Comparison of ENCODE assay signal across 13 cellular contexts in genomic region chr17:17446666-17447155, GRCh38. TPM values are rescaled to one million over a fixed set of nuclear protein-coding genes. Genes with fewer than 3 reads are reported as not detected.
DNase-seq lines count a peak whose midpoint lies in the region; ATAC-seq and TF ChIP-seq lines count a peak whose summit lies in the region.
"Had no signal": no experiment of that assay in that cellular context is flagged by ENCODE, and none has a peak within 500 bp of the region (broad histone marks: within the 10 kb centered on the region; RNA-seq: fewer than 3 reads in every experiment).

No MANE protein-coding gene starts in this region.

- CTCF ChIA-PET in activated CD4-positive, alpha-beta T cell treated with anti-CD3 and anti-CD28 coated beads, Interleukin-2, amount 10 ng/mL, durations not matched to agents 7 days and 5 days (lab: Charles Lee), result interaction anchor here (0.9 kb wide), 1 partner anchor 93 kb away, joined by 4 read pairs; no protein-coding TSS in a partner anchor

- no peak overlapping the region for H3K4me2 ChIP-seq in Karpas-422 (ENCODE audit: low read depth, low read length, poor library complexity, severe bottlenecking)

- H4K20me1 ChIP-seq in Karpas-422 (ENCODE audit: insufficient read depth, low read depth, low read length), result no peaks in the 10 kb centered on the region

- no peaks in the 10 kb centered on the region for H3K9me3 Mint-ChIP-seq in activated CD4-positive, alpha-beta T cell treated with anti-CD3 and anti-CD28 coated beads, Interleukin-2, amount 10 ng/mL, durations not matched to agents 7 days and 5 days
- H3K9me3 Mint-ChIP-seq: activated naive CD4-positive, alpha-beta T cell treated with anti-CD3 and anti-CD28 coated beads, Interleukin-2, amount 10 ng/mL, durations not matched to agents 7 days and 5 days; CD14-positive monocyte; natural killer cell treated with Interleukin-12 subunit alpha and Interleukin-12 subunit beta and Interleukin-15 and Interleukin-18, amount 100 ng/mL, for 72 hours had no signal

- ATAC-seq in GM18502 (IDR thresholded peaks at IDR 0.05; ENCODE audit: poor library complexity, unreplicated experiment), result no peak

- no peak overlapping the region for H3K4me3 Mint-ChIP-seq in activated CD4-positive, alpha-beta T cell treated with anti-CD3 and anti-CD28 coated beads, Interleukin-2, amount 10 ng/mL, durations not matched to agents 7 days and 5 days
- H3K4me3 Mint-ChIP-seq: activated naive CD4-positive, alpha-beta T cell treated with anti-CD3 and anti-CD28 coated beads, Interleukin-2, amount 10 ng/mL, durations not matched to agents 7 days and 5 days; CD14-positive monocyte; natural killer cell treated with Interleukin-12 subunit alpha and Interleukin-12 subunit beta and Interleukin-15 and Interleukin-18, amount 100 ng/mL, for 72 hours had no signal

- no peaks in the 10 kb centered on the region for H3K27me3 Mint-ChIP-seq in activated CD4-positive, alpha-beta T cell treated with anti-CD3 and anti-CD28 coated beads, Interleukin-2, amount 10 ng/mL, durations not matched to agents 7 days and 5 days

- no peaks in the 10 kb centered on the region for H3K36me3 ChIP-seq in Karpas-422 (ENCODE audit: insufficient read depth, low read length)
- no peaks in the 10 kb centered on the region for H3K36me3 ChIP-seq in liver (ENCODE audit: control insufficient read depth in 4 of 4, insufficient read depth in 3 of 4, low read depth in 1 of 4, low read length in 3 of 4)

- H3K79me2 ChIP-seq in Karpas-422 (ENCODE audit: low read length), result no peaks in the 10 kb centered on the region

- H3K36me3 Mint-ChIP-seq in activated CD4-positive, alpha-beta T cell treated with anti-CD3 and anti-CD28 coated beads, Interleukin-2, amount 10 ng/mL, durations not matched to agents 7 days and 5 days (ENCODE audit: low read depth), result no peaks in the 10 kb centered on the region
- H3K36me3 Mint-ChIP-seq: activated naive CD4-positive, alpha-beta T cell treated with anti-CD3 and anti-CD28 coated beads, Interleukin-2, amount 10 ng/mL, durations not matched to agents 7 days and 5 days; CD14-positive monocyte; natural killer cell treated with Interleukin-12 subunit alpha and Interleukin-12 subunit beta and Interleukin-15 and Interleukin-18, amount 100 ng/mL, for 72 hours had no signal

- H3K27me3 ChIP-seq in Karpas-422 (ENCODE audit: low read length) (no peaks in the 10 kb centered on the region), liver (ENCODE audit: control insufficient read depth in 4 of 4, insufficient read depth in 4 of 4, low read length in 3 of 4) (no peaks in the 10 kb centered on the region)

- H3K4me1 Mint-ChIP-seq in activated CD4-positive, alpha-beta T cell treated with anti-CD3 and anti-CD28 coated beads, Interleukin-2, amount 10 ng/mL, durations not matched to agents 7 days and 5 days, result no peaks in the 10 kb centered on the region
- H3K4me1 Mint-ChIP-seq: activated naive CD4-positive, alpha-beta T cell treated with anti-CD3 and anti-CD28 coated beads, Interleukin-2, amount 10 ng/mL, durations not matched to agents 7 days and 5 days; CD14-positive monocyte had no signal

- H3K9ac ChIP-seq in Karpas-422 (ENCODE audit: low read length), result no peak overlapping the region
- peak overlapping the region in 1 of 2 donors; percentile 77 for H3K9ac ChIP-seq in liver (ENCODE audit: low read depth in 1 of 2, low read length in 2 of 2)

- H3K9me2 ChIP-seq in Karpas-422 (replicated peaks; ENCODE audit: insufficient read depth, low read length), result no peaks in the 10 kb centered on the region

- H3K27ac ChIP-seq in C4-2B, result peak overlapping the region; percentile 89
- no peak overlapping the region for H3K27ac ChIP-seq in Karpas-422 (ENCODE audit: low read length)
- peak overlapping the region; percentile 84 to 95 for H3K27ac ChIP-seq in liver (ENCODE audit: low read depth in 1 of 2, low read length in 2 of 2)
- peak overlapping the region in 11 of 21 experiments; percentile 2 to 83 (median 56) for H3K27ac ChIP-seq in skin epidermis

- POLR2A ChIA-PET in activated CD4-positive, alpha-beta T cell treated with anti-CD3 and anti-CD28 coated beads, Interleukin-2, amount 10 ng/mL, durations not matched to agents 7 days and 5 days (lab: Charles Lee), result no interaction called here

- H3K4me1 ChIP-seq in Karpas-422 (ENCODE audit: low read length), result no peaks in the 10 kb centered on the region
- H3K4me1 ChIP-seq in liver (ENCODE audit: control insufficient read depth in 4 of 4, insufficient read depth in 4 of 4, low read length in 3 of 4), result peaks cover 10 to 34% (median 19%) of the 10 kb centered on the region in 4 donors

- TF ChIP-seq CTCF in C4-2B (conservative IDR thresholded peaks at IDR 0.05), result no peak
- no peak for TF ChIP-seq CTCF in liver (IDR thresholded peaks at IDR 0.05; ENCODE audit: low read depth, low read length, missing input control)

- TF ChIP-seq RAD21 in liver (IDR thresholded peaks at IDR 0.05), result no peak

- DNase-seq in Karpas-422 (peak; percentile 35), NCI-H526 treated with DMSO at 0.1 percent for 48 hours (lab: John Stamatoyannopoulos, UW) (no peak), C1 segment of cervical spinal cord (lab: John Stamatoyannopoulos, UW) (no peak)
- DNase-seq in activated CD4-positive, alpha-beta T cell treated with anti-CD3 and anti-CD28 coated beads, Interleukin-2, amount 10 ng/mL, durations not matched to agents 7 days and 5 days, result no peak
- DNase-seq: activated naive CD4-positive, alpha-beta T cell treated with anti-CD3 and anti-CD28 coated beads, Interleukin-2, amount 10 ng/mL, durations not matched to agents 7 days and 5 days; GOT3; NK-92 treated with Interleukin-12 subunit alpha and Interleukin-12 subunit beta, amount 100 ng/mL, for 24 hours had no signal

- no peak overlapping the region for H3K27ac Mint-ChIP-seq in activated CD4-positive, alpha-beta T cell treated with anti-CD3 and anti-CD28 coated beads, Interleukin-2, amount 10 ng/mL, durations not matched to agents 7 days and 5 days
- H3K27ac Mint-ChIP-seq: activated naive CD4-positive, alpha-beta T cell treated with anti-CD3 and anti-CD28 coated beads, Interleukin-2, amount 10 ng/mL, durations not matched to agents 7 days and 5 days; natural killer cell treated with Interleukin-12 subunit alpha and Interleukin-12 subunit beta and Interleukin-15 and Interleukin-18, amount 100 ng/mL, for 72 hours had no signal

- H3K4me3 ChIP-seq in Karpas-422 (ENCODE audit: low read length) (no peak overlapping the region), liver (ENCODE audit: low read depth in 1 of 3, low read length in 3 of 3) (no peak overlapping the region), skin epidermis (no peak overlapping the region)

- H3K9me3 ChIP-seq in Karpas-422 (ENCODE audit: low read length) (no peaks in the 10 kb centered on the region), liver (ENCODE audit: control insufficient read depth in 4 of 4, low read length in 3 of 4) (no peaks in the 10 kb centered on the region)

- WGBS in liver, result 84% methylated on average over 4 of the region's 4 CpGs

- no peak overlapping the region for H2AFZ ChIP-seq in Karpas-422 (ENCODE audit: low read length)

TF ChIP-seq in liver, 16 proteins besides CTCF, POLR2A, EP300 and RAD21:
- TF ChIP-seq NR2F2 (IDR thresholded peaks at IDR 0.05), result no peak
- TF ChIP-seq GABPA (IDR thresholded peaks at IDR 0.05 in 1 of 2, conservative IDR thresholded peaks at IDR 0.05 in 1 of 2), result no peak
- TF ChIP-seq MAX (IDR thresholded peaks at IDR 0.05), result no peak
- TF ChIP-seq FOXA2 (IDR thresholded peaks at IDR 0.05), result no peak
TF ChIP-seq in liver: peak in this region for 0.

RNA-seq across cellular contexts. Expression of gene MED9, which starts 30.1 kb away (rescaled TPM):
- 8.8 and 17.6 TPM in 2 replicates for total RNA-seq in Karpas-422 (2014; rRNA removed; shearing (Covaris generic); ENCODE audit: low replicate concordance)
- 1 to 10 TPM; 8.4 to 9.2 TPM for total RNA-seq in liver
- 10 to 100 TPM in 1 of 2 donors, 1 to 10 TPM in 1; 6.4 to 12.5 TPM for polyA plus RNA-seq in liver
- total RNA-seq in activated CD4-positive, alpha-beta T cell treated with anti-CD3 and anti-CD28 coated beads, Interleukin-2, amount 10 ng/mL, durations not matched to agents 7 days and 5 days, result 10 to 100 TPM; 14.3 to 14.6 TPM

RNA-seq across cellular contexts. Expression of gene RASD1, which starts 49.5 kb away (rescaled TPM):
- total RNA-seq in Karpas-422 (2014; rRNA removed; shearing (Covaris generic); ENCODE audit: low replicate concordance), result not detected in 2 replicates
- 1 to 10 TPM in 1 of 2 donors, under 1 TPM in 1; 0.89 to 5.5 TPM for total RNA-seq in liver
- 10 to 100 TPM; 23.8 to 46.7 TPM for polyA plus RNA-seq in liver
- total RNA-seq in activated CD4-positive, alpha-beta T cell treated with anti-CD3 and anti-CD28 coated beads, Interleukin-2, amount 10 ng/mL, durations not matched to agents 7 days and 5 days, result under 1 TPM; 0.29 to 0.42 TPM
